In genomic region chr15:72011291-72011940, GRCh38 we compare ENCODE assay signal across 23 cellular contexts.
"Had no signal": no experiment of that assay in that cellular context is flagged by ENCODE, and none has a peak within 500 bp of the region (broad histone marks: within the 10 kb centered on the region; RNA-seq: fewer than 3 reads in every experiment).

No MANE protein-coding gene starts in this region.

- H3K27ac Mint-ChIP-seq: activated B cell treated with CpG ODN at 0.5 μM for 24 hours; activated CD8-positive, alpha-beta T cell treated with anti-CD3 and anti-CD28 coated beads for 36 hours; activated naive CD4-positive, alpha-beta T cell treated with anti-CD3 and anti-CD28 coated beads for 36 hours; activated naive CD8-positive, alpha-beta T cell; activated T-helper 1 cell treated with anti-CD3 and anti-CD28 coated beads, Interleukin-12 subunit alpha, Interleukin-12 subunit beta, Interleukin-2, Interleukin-4 antibody, amounts not matched to agents 30 ng/mL and 10 ng/mL and 1 ng/mL, durations not matched to agents 14 hours and 24 hours and 36 hours; T-helper 17 cell had no signal

- H3K4me1 Mint-ChIP-seq: T-helper 17 cell had no signal

- H3K9me3 Mint-ChIP-seq: activated B cell treated with CpG ODN at 0.5 μM for 24 hours; activated CD8-positive, alpha-beta T cell treated with anti-CD3 and anti-CD28 coated beads for 36 hours; activated naive CD4-positive, alpha-beta T cell treated with anti-CD3 and anti-CD28 coated beads for 36 hours; activated T-helper 1 cell treated with anti-CD3 and anti-CD28 coated beads, Interleukin-12 subunit alpha, Interleukin-12 subunit beta, Interleukin-2, Interleukin-4 antibody, amounts not matched to agents 30 ng/mL and 10 ng/mL and 1 ng/mL, durations not matched to agents 14 hours and 24 hours and 36 hours had no signal

- H3K4me3 ChIP-seq: cardiac muscle cell, K562 had no signal

- H3K4me3 Mint-ChIP-seq: activated B cell treated with CpG ODN at 0.5 μM for 24 hours; activated CD8-positive, alpha-beta T cell treated with anti-CD3 and anti-CD28 coated beads for 36 hours; activated naive CD4-positive, alpha-beta T cell treated with anti-CD3 and anti-CD28 coated beads for 36 hours; activated naive CD8-positive, alpha-beta T cell; activated T-helper 1 cell treated with anti-CD3 and anti-CD28 coated beads, Interleukin-12 subunit alpha, Interleukin-12 subunit beta, Interleukin-2, Interleukin-4 antibody, amounts not matched to agents 30 ng/mL and 10 ng/mL and 1 ng/mL, durations not matched to agents 14 hours and 24 hours and 36 hours; T-helper 17 cell had no signal

- H3K27me3 Mint-ChIP-seq: activated B cell treated with CpG ODN at 0.5 μM for 24 hours; activated CD8-positive, alpha-beta T cell treated with anti-CD3 and anti-CD28 coated beads for 36 hours; activated naive CD8-positive, alpha-beta T cell; T-helper 17 cell had no signal

- FAIRE-seq: K562 had no signal

- ATAC-seq: activated CD8-positive, alpha-beta T cell treated with anti-CD3 and anti-CD28 coated beads for 36 hours; K562; PC-3; T-helper 17 cell had no signal

- DNase-seq: activated B cell treated with CpG ODN at 0.5 μM for 24 hours; activated CD8-positive, alpha-beta memory T cell treated with anti-CD3 and anti-CD28 coated beads, Interleukin-2, amount 50 U/mL, for 4 hours; activated CD8-positive, alpha-beta T cell treated with anti-CD3 and anti-CD28 coated beads for 36 hours; activated gamma-delta T cell; activated naive CD4-positive, alpha-beta T cell treated with anti-CD3 and anti-CD28 coated beads for 36 hours; amygdala; brain microvascular endothelial cell; Kasumi-1; NCI-H1105 treated with DMSO at 0.1 percent for 48 hours; NCI-H1436 treated with DMSO at 0.1 percent for 48 hours; NCI-H187; NCI-H2081; NCI-H510A treated with DMSO at 0.1 percent for 48 hours; NCI-H69; NK-92 treated with Interleukin-12 subunit alpha and Interleukin-12 subunit beta, amount 100 ng/mL, for 24 hours; PC-3; SHP77 treated with DMSO at 0.1 percent for 48 hours; T-helper 17 cell; T-helper 9 cell had no signal
